ENCODE assay signal across 9 cellular contexts in the genomic region with DNA sequence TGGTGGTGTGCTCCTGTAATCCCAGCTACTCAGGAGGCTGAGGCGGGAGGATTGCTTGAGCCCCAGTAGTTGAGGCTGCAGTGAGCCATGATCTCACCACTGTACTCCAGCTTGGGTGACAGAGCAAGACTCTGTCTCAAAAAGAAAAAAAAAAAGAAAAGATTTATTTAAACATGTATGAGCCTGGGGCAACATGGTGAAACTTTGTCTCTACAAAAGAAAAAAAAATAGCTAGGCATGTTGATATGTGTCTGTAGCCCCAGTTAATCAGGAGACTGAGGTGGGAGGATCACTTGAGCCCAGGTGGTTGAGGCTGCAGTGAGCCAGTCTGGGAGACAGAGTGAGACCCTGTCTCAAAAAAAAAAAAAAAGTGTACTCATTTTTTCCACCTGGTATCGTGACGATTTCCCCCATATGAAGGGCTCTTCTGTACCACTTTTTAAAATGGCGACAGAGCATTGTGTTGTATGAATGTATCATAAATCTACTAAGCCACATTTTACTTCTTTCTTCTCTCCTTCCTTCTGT. TPM values are rescaled to one million over a fixed set of nuclear protein-coding genes. Genes with fewer than 3 reads are reported as not detected.
A peak's percentile ranks its signal among the peaks of the same experiment; 100 is the strongest.
DNase-seq lines count a peak whose midpoint lies in the region; ATAC-seq and TF ChIP-seq lines count a peak whose summit lies in the region.
"Had no signal": no experiment of that assay in that cellular context is flagged by ENCODE, and none has a peak within 500 bp of the region (broad histone marks: within the 10 kb centered on the region; RNA-seq: fewer than 3 reads in every experiment).

No MANE protein-coding gene starts in this region.

- H2BK120ac ChIP-seq in IMR-90 (ENCODE audit: low read depth, low read length): peak overlapping the region; percentile 98

- H3K56ac ChIP-seq in IMR-90 (ENCODE audit: extremely low read depth, insufficient read depth, low read length): peak overlapping the region; percentile 98; the same call in 1 of the 2 replicates

- peaks cover 14% of the 10 kb centered on the region; the same call in 1 of the 2 replicates for H3K9me1 ChIP-seq in IMR-90 (ENCODE audit: insufficient read depth, low read length)

- no peaks in the 10 kb centered on the region for H4K20me1 ChIP-seq in DOHH2 (ENCODE audit: control insufficient read depth, insufficient read depth, low read depth, low read length)
- H4K20me1 ChIP-seq in IMR-90 (ENCODE audit: insufficient read depth, low read length): no peaks in the 10 kb centered on the region
- H4K20me1 ChIP-seq in osteoblast (ENCODE audit: insufficient read depth, low read length): no peaks in the 10 kb centered on the region

- no peaks in the 10 kb centered on the region for H3K9me2 ChIP-seq in DOHH2 (replicated peaks; ENCODE audit: control insufficient read depth, low read length)

- no peak overlapping the region for H3K27ac ChIP-seq in DOHH2 (ENCODE audit: low read depth, low read length)
- H3K27ac ChIP-seq in IMR-90 (ENCODE audit: insufficient read depth, low read length): peak overlapping the region; percentile 51
- H3K27ac ChIP-seq in breast epithelium: peak overlapping the region; percentile 70 to 83
- peak overlapping the region; percentile 94 for H3K27ac ChIP-seq in osteoblast (ENCODE audit: low read depth, low read length)

- H2AFZ ChIP-seq in IMR-90 (replicated peaks; ENCODE audit: low read length, poor library complexity) (no peak overlapping the region), osteoblast (ENCODE audit: low read length) (peak overlapping the region; percentile 90)

- intact Hi-C loops in IMR-90 (cut with micrococcal nuclease) (no loop called here), breast epithelium (cut with DNase I; ENCODE audit: low total_unique reads) (no loop called here)

- H3K79me2 ChIP-seq in DOHH2 (ENCODE audit: control insufficient read depth, low read length): no peaks in the 10 kb centered on the region
- H3K79me2 ChIP-seq in osteoblast (ENCODE audit: insufficient read depth, low read length): no peaks in the 10 kb centered on the region

- H3K4me1 ChIP-seq in DOHH2 (ENCODE audit: control insufficient read depth, low read length): peaks cover 9% of the 10 kb centered on the region
- H3K4me1 ChIP-seq in IMR-90 (ENCODE audit: control insufficient read depth, insufficient read depth, low read length): peaks cover 5% of the 10 kb centered on the region
- H3K4me1 ChIP-seq in breast epithelium: peaks cover 0 to 14% of the 10 kb centered on the region in 2 donors
- H3K4me1 ChIP-seq in osteoblast (ENCODE audit: insufficient read depth, low read length): peaks cover 18% of the 10 kb centered on the region

- peak overlapping the region; percentile 11 for H3K14ac ChIP-seq in IMR-90 (replicated peaks; ENCODE audit: low read depth, low read length)

- H3K36me3 ChIP-seq in DOHH2 (ENCODE audit: control insufficient read depth, low read length) (no peaks in the 10 kb centered on the region), IMR-90 (ENCODE audit: control insufficient read depth, insufficient read depth, low read length) (no peaks in the 10 kb centered on the region), breast epithelium (no peaks in the 10 kb centered on the region), osteoblast (ENCODE audit: insufficient read depth, low read length) (no peaks in the 10 kb centered on the region)

- in situ Hi-C loops in IMR-90 (cut with MboI; ENCODE audit: low sequenced_read_pairs): no loop called here

- peak overlapping the region; percentile 3; the same call in 1 of the 2 replicates for H3K23ac ChIP-seq in IMR-90 (ENCODE audit: low read depth, low read length)

- no peak overlapping the region for H2AK9ac ChIP-seq in IMR-90 (replicated peaks; ENCODE audit: low read depth, low read length, poor library complexity)

- H3K4ac ChIP-seq in IMR-90 (ENCODE audit: low read depth, low read length): peak overlapping the region; percentile 99

- CTCF ChIA-PET in IMR-90 (lab: Yijun Ruan, JAX): interaction anchor here (0.6 kb wide), 1 partner anchor 525 kb away, joined by 4 read pairs; no protein-coding TSS in a partner anchor

- H3K4me3 ChIP-seq in DOHH2 (ENCODE audit: low read length): no peak overlapping the region
- no peak overlapping the region for H3K4me3 ChIP-seq in IMR-90 (ENCODE audit: insufficient read depth, low read depth, low read length)
- H3K4me3 ChIP-seq in breast epithelium: peak overlapping the region in 1 of 3 donors; percentile 17
- no peak overlapping the region for H3K4me3 ChIP-seq in osteoblast (ENCODE audit: insufficient read depth, low read length)

- peak overlapping the region; percentile 32 for H3K4me2 ChIP-seq in DOHH2 (ENCODE audit: low read length)
- peak overlapping the region; percentile 34; the same call in 1 of the 2 replicates for H3K4me2 ChIP-seq in IMR-90 (ENCODE audit: low read depth, low read length)
- peak overlapping the region; percentile 82 for H3K4me2 ChIP-seq in osteoblast (ENCODE audit: insufficient read depth, low read length)

- no TSS peak for BruUV-seq in IMR-90 (replicated peaks; lab: Mats Ljungman, UMichigan)

- TF ChIP-seq POLR2A in IMR-90 (IDR thresholded peaks at IDR 0.05; ENCODE audit: low read depth, low read length): no peak
- no peak for TF ChIP-seq POLR2A in breast epithelium (IDR thresholded peaks at IDR 0.05)

- dilution Hi-C loops in IMR-90 (cut with HindIII; ENCODE audit: low sequenced_read_pairs, unreplicated experiment): no loop called here

- H3K9me3 ChIP-seq in DOHH2 (ENCODE audit: control insufficient read depth, insufficient read depth, low read length) (no peaks in the 10 kb centered on the region), IMR-90 (ENCODE audit: control insufficient read depth, insufficient read depth, low read length) (no peaks in the 10 kb centered on the region), breast epithelium (no peaks in the 10 kb centered on the region), osteoblast (ENCODE audit: low read depth, low read length) (no peaks in the 10 kb centered on the region)

- peak overlapping the region; percentile 61 for H4K5ac ChIP-seq in IMR-90 (ENCODE audit: low read depth, low read length)

- no peak for DNase-seq in IMR-90
- no peak for DNase-seq in breast epithelium (ENCODE audit: low spot score in 2 of 2)
- DNase-seq in osteoblast (ENCODE audit: insufficient read length, low spot score, missing footprints): no peak
- no peak for DNase-seq in SKM-1 treated with dmso at 0.1 percent for 144 hours (lab: John Stamatoyannopoulos, UW; ENCODE audit: unreplicated experiment)
- DNase-seq in NK-92 treated with Interleukin-12 subunit alpha and Interleukin-12 subunit beta, amount 100 ng/mL, for 24 hours (lab: John Stamatoyannopoulos, UW): no peak
- DNase-seq: activated naive CD4-positive, alpha-beta T cell had no signal

- peak overlapping the region; percentile 96 for H2BK5ac ChIP-seq in IMR-90 (ENCODE audit: low read depth, low read length, poor library complexity, severe bottlenecking)

- H2AK5ac ChIP-seq in IMR-90 (ENCODE audit: low read depth, low read length): peak overlapping the region; percentile 68; the same call in 1 of the 2 replicates

- peak overlapping the region; percentile 98 for H4K91ac ChIP-seq in IMR-90 (ENCODE audit: insufficient read depth, low read depth, low read length)

- ATAC-seq in IMR-90 (ENCODE audit: low read depth): no peak
- no peak for ATAC-seq in GM19397 (IDR thresholded peaks at IDR 0.05; ENCODE audit: unreplicated experiment)
- no peak for ATAC-seq in HG02840 (IDR thresholded peaks at IDR 0.05; ENCODE audit: low FRiP score, unreplicated experiment)

- H3K27me3 ChIP-seq in DOHH2 (ENCODE audit: control insufficient read depth, low read length) (no peaks in the 10 kb centered on the region), IMR-90 (ENCODE audit: control insufficient read depth, insufficient read depth, low read length) (no peaks in the 10 kb centered on the region), breast epithelium (no peaks in the 10 kb centered on the region), osteoblast (ENCODE audit: insufficient read depth, low read length) (no peaks in the 10 kb centered on the region)

- no CpG with 5 or more reads among the region's 4 CpGs for WGBS in IMR-90 (ENCODE audit: extremely low coverage in 2 of 2, insufficient read length in 1 of 2), 2 experiments

- peak overlapping the region; percentile 21; the same call in 1 of the 2 replicates for H3K9ac ChIP-seq in IMR-90 (ENCODE audit: low read depth, low read length)

- H4K8ac ChIP-seq in IMR-90 (ENCODE audit: low read depth in 2 of 2, low read length in 2 of 2): peak overlapping the region; percentile 93 to 98

- peak overlapping the region; percentile 97; the same call in 1 of the 2 replicates for H2BK20ac ChIP-seq in IMR-90 (ENCODE audit: low read depth, low read length)

- no peak for TF ChIP-seq RAD21 in IMR-90 (IDR thresholded peaks at IDR 0.05; ENCODE audit: low read length)

- POLR2A ChIA-PET in IMR-90 (lab: Charles Lee; ENCODE audit: unreplicated experiment): interaction anchor here (0.6 to 1.2 kb wide), 2 partner anchors 9 to 98 kb away, joined by 3 to 4 read pairs; no protein-coding TSS in a partner anchor

- peak overlapping the region; percentile 81; the same call in 2 of the 3 replicates for H2BK15ac ChIP-seq in IMR-90 (ENCODE audit: low read depth, low read length)

- H3F3A ChIP-seq in DOHH2 (ENCODE audit: control insufficient read depth, insufficient read depth): no peaks in the 10 kb centered on the region

- H3K79me1 ChIP-seq in IMR-90 (ENCODE audit: low read depth in 1 of 2, low read length in 2 of 2): peaks cover 0 to 10% of the 10 kb centered on the region in 2 experiments; a peak in 2 of 4 replicates

- TF ChIP-seq CTCF in DOHH2 (IDR thresholded peaks at IDR 0.05; ENCODE audit: low read depth, low read length, poor library complexity, severe bottlenecking): no peak
- TF ChIP-seq CTCF in IMR-90 (conservative IDR thresholded peaks at IDR 0.05; ENCODE audit: low read depth, low read length): no peak
- TF ChIP-seq CTCF in breast epithelium (IDR thresholded peaks at IDR 0.05): no peak
- TF ChIP-seq CTCF in osteoblast (IDR thresholded peaks at IDR 0.05; ENCODE audit: extremely low read depth, low read depth, low read length): no peak

- peak overlapping the region; percentile 78 for H3K18ac ChIP-seq in IMR-90 (ENCODE audit: low read depth, low read length)

RNA-seq across cellular contexts. Expression of a gene that starts 16.4 kb away (rescaled TPM):
- total RNA-seq in IMR-90 (2012; rRNA removed) (0.83 and 0.90 TPM in 2 replicates), breast epithelium (10 to 100 TPM in 1 of 3 donors, 1 to 10 TPM in 1, under 1 TPM in 1; 0.64 to 22.4 (median 7.9) TPM), osteoblast (0.29 and 0.36 TPM in 2 replicates)
- 0.97 and 1.3 TPM in 2 replicates for polyA plus RNA-seq in IMR-90 (2012; rRNA removed)
- polyA plus RNA-seq in IMR-90 (2012; cell fraction: cytosol; rRNA removed): 0.63 and 0.81 TPM in 2 replicates
- polyA plus RNA-seq in IMR-90 (2012; cell fraction: nucleus; rRNA removed; ENCODE audit: low replicate concordance): 0.12 and 0.50 TPM in 2 replicates

RNA-seq across cellular contexts. Expression of a gene that starts 24.2 kb away (rescaled TPM):
- total RNA-seq in IMR-90 (2012; rRNA removed) (not detected in 2 replicates), breast epithelium (10 to 100 TPM in 1 of 3 donors, 1 to 10 TPM in 2; 1.6 to 74.9 (median 5.7) TPM), osteoblast (not detected in 2 replicates)
- polyA plus RNA-seq in IMR-90 (2012; rRNA removed): not detected in 2 replicates
- 0.08 TPM in 1 of 2 replicates, not detected in the other for polyA plus RNA-seq in IMR-90 (2012; cell fraction: cytosol; rRNA removed)
- 0.07 and 0.13 TPM in 2 replicates for polyA plus RNA-seq in IMR-90 (2012; cell fraction: nucleus; rRNA removed; ENCODE audit: low replicate concordance)

RNA-seq across cellular contexts. Expression of a gene that starts 40.2 kb away (rescaled TPM):
- 143 and 146 TPM in 2 replicates for total RNA-seq in IMR-90 (2012; rRNA removed)
- 327 and 340 TPM in 2 replicates for polyA plus RNA-seq in IMR-90 (2012; rRNA removed)
- polyA plus RNA-seq in IMR-90 (2012; cell fraction: cytosol; rRNA removed): 318 and 528 TPM in 2 replicates
- polyA plus RNA-seq in IMR-90 (2012; cell fraction: nucleus; rRNA removed; ENCODE audit: low replicate concordance): 62.6 and 69.0 TPM in 2 replicates
- total RNA-seq in breast epithelium: 100 to 1,000 TPM; 101 to 105 (median 103) TPM
- total RNA-seq in osteoblast: 98.1 and 115 TPM in 2 replicates

RNA-seq across cellular contexts. Expression of a gene that starts 45.0 kb away (rescaled TPM):
- total RNA-seq in IMR-90 (2012; rRNA removed) (44.4 and 52.5 TPM in 2 replicates), breast epithelium (10 to 100 TPM; 34.6 to 58.4 (median 47.5) TPM), osteoblast (35.8 and 43.6 TPM in 2 replicates)
- 23.4 and 24.0 TPM in 2 replicates for polyA plus RNA-seq in IMR-90 (2012; rRNA removed)
- polyA plus RNA-seq in IMR-90 (2012; cell fraction: cytosol; rRNA removed): 11.1 and 11.6 TPM in 2 replicates
- 45.5 and 82.3 TPM in 2 replicates for polyA plus RNA-seq in IMR-90 (2012; cell fraction: nucleus; rRNA removed; ENCODE audit: low replicate concordance)

Comparison
In these comparisons a context has a peak if more than half of its experiments do, and no peak if none do; other contexts are left out.
1. H3K4me2 ChIP-seq: peak in every context shown above with its lines; median percentile 82 in osteoblast; 34 in IMR-90; 32 in DOHH2.